In genomic region chr2:190519975-190520767, GRCh38 we compare ENCODE assay signal across 21 cellular contexts. TPM values are rescaled to one million over a fixed set of nuclear protein-coding genes. Genes with fewer than 3 reads are reported as not detected.
A peak's percentile ranks its signal among the peaks of the same experiment; 100 is the strongest.
DNase-seq lines count a peak whose midpoint lies in the region; ATAC-seq and TF ChIP-seq lines count a peak whose summit lies in the region.
"Had no signal": no experiment of that assay in that cellular context is flagged by ENCODE, and none has a peak within 500 bp of the region (broad histone marks: within the 10 kb centered on the region; RNA-seq: fewer than 3 reads in every experiment).

No MANE protein-coding gene starts in this region.

- H3K27ac ChIP-seq in KOPT-K1 (ENCODE audit: low read depth, low read length, poor library complexity, severe bottlenecking), result peak overlapping the region; percentile 6
- H3K27ac ChIP-seq: BLaER1 treated with 17β-estradiol and CSF1 and Interleukin-3, amounts not matched to agents 10 nM and 100 nM; lower lobe of right lung; RWPE1; sigmoid colon; SK-N-MC; uterus had no signal

- TF ChIP-seq CTCF in natural killer cell (IDR thresholded peaks at IDR 0.05), result no peak

- DNase-seq in activated T-cell treated with anti-CD3 and anti-CD28 coated beads, Interleukin-2, amount 50 U/mL, for 72 hours, result no peak
- no peak for DNase-seq in activated T-cell treated with anti-CD3 and anti-CD28 coated beads, Interleukin-2, amount 50 U/mL, for 1 hour
- DNase-seq in activated naive CD4-positive, alpha-beta T cell treated with anti-CD3 and anti-CD28 coated beads, Interleukin-2, amount 50 U/mL, for 72 hours (ENCODE audit: low spot score in 2 of 2), result no peak
- DNase-seq in natural killer cell, result no peak
- no peak for DNase-seq in cortex of kidney (lab: John Stamatoyannopoulos, UW)
- DNase-seq in stimulated activated CD4-positive, alpha-beta T cell treated with anti-CD3 and anti-CD28 coated beads, Interleukin-12 subunit alpha, Interleukin-12 subunit beta, amount 100 ng/mL, for 4 hours, result no peak
- DNase-seq: endodermal cell, H7, KG1, kidney, lower lobe of right lung, NCI-H1694 treated with DMSO at 0.1 percent for 48 hours, NCI-H69, sigmoid colon, uterus had no signal

- ATAC-seq in activated T-cell treated with anti-CD3 and anti-CD28 coated beads, Interleukin-2, amount 50 U/mL, for 72 hours (replicated peaks in 1 of 2), result peak; percentile 52 to 64
- ATAC-seq in activated naive CD4-positive, alpha-beta T cell treated with anti-CD3 and anti-CD28 coated beads, Interleukin-2, amount 50 U/mL, for 72 hours, result peak; percentile 54
- ATAC-seq in natural killer cell, result peak; percentile 47 to 75 (median 61)
- ATAC-seq in GM21515 (IDR thresholded peaks at IDR 0.05; ENCODE audit: unreplicated experiment), result no peak
- ATAC-seq: lower lobe of right lung had no signal

- H3K9me3 ChIP-seq in KOPT-K1 (ENCODE audit: insufficient read depth, low read length, poor library complexity, severe bottlenecking), result no peaks in the 10 kb centered on the region
- H3K9me3 ChIP-seq: BLaER1 treated with 17β-estradiol and CSF1 and Interleukin-3, amounts not matched to agents 10 nM and 100 nM; lower lobe of right lung; sigmoid colon; uterus had no signal

- no peaks in the 10 kb centered on the region for H3K27me3 Mint-ChIP-seq in activated T-cell treated with anti-CD3 and anti-CD28 coated beads, Interleukin-2, amount 50 U/mL, for 72 hours (ENCODE audit: low read depth)
- no peaks in the 10 kb centered on the region for H3K27me3 Mint-ChIP-seq in natural killer cell (ENCODE audit: low read depth in 2 of 2)
- H3K27me3 Mint-ChIP-seq: progenitor cell of endocrine pancreas had no signal

- peak overlapping the region in 1 of 2 donors; percentile 2 for H3K4me3 Mint-ChIP-seq in activated T-cell treated with anti-CD3 and anti-CD28 coated beads, Interleukin-2, amount 50 U/mL, for 72 hours
- peak overlapping the region; percentile 0 for H3K4me3 Mint-ChIP-seq in natural killer cell
- H3K4me3 Mint-ChIP-seq: endodermal cell had no signal

- peak overlapping the region; percentile 6 for H3K27ac Mint-ChIP-seq in activated T-cell treated with anti-CD3 and anti-CD28 coated beads, Interleukin-2, amount 50 U/mL, for 72 hours
- peak overlapping the region; percentile 0 to 29 for H3K27ac Mint-ChIP-seq in activated naive CD4-positive, alpha-beta T cell treated with anti-CD3 and anti-CD28 coated beads, Interleukin-2, amount 50 U/mL, for 72 hours
- peak overlapping the region; percentile 1 to 2 for H3K27ac Mint-ChIP-seq in natural killer cell
- H3K27ac Mint-ChIP-seq: endodermal cell, progenitor cell of endocrine pancreas had no signal

- no peaks in the 10 kb centered on the region for H3K9me3 Mint-ChIP-seq in activated T-cell treated with anti-CD3 and anti-CD28 coated beads, Interleukin-2, amount 50 U/mL, for 72 hours
- H3K9me3 Mint-ChIP-seq in activated naive CD4-positive, alpha-beta T cell treated with anti-CD3 and anti-CD28 coated beads, Interleukin-2, amount 50 U/mL, for 72 hours, result peaks cover 0 to 4% of the 10 kb centered on the region in 2 donors
- no peaks in the 10 kb centered on the region for H3K9me3 Mint-ChIP-seq in natural killer cell
- H3K9me3 Mint-ChIP-seq: endodermal cell had no signal

- intact Hi-C loops in natural killer cell (cut with micrococcal nuclease), result loop anchor here (10.0 kb wide), 1 partner anchor 855 kb away; the partner anchor contains the start of gene ASNSD1

- H3K36me3 Mint-ChIP-seq in activated T-cell treated with anti-CD3 and anti-CD28 coated beads, Interleukin-2, amount 50 U/mL, for 72 hours (ENCODE audit: insufficient read depth in 2 of 2), result peaks cover 2 to 16% of the 10 kb centered on the region in 2 donors
- peaks cover 4 to 33% of the 10 kb centered on the region in 2 donors for H3K36me3 Mint-ChIP-seq in activated naive CD4-positive, alpha-beta T cell treated with anti-CD3 and anti-CD28 coated beads, Interleukin-2, amount 50 U/mL, for 72 hours
- H3K36me3 Mint-ChIP-seq in natural killer cell, result no peaks in the 10 kb centered on the region

- peaks cover 78% of the 10 kb centered on the region for H3K36me3 ChIP-seq in KOPT-K1 (ENCODE audit: insufficient read depth, low read length)
- H3K36me3 ChIP-seq: lower lobe of right lung, sigmoid colon, uterus had no signal

- peaks cover 31% of the 10 kb centered on the region for H3K4me1 Mint-ChIP-seq in activated T-cell treated with anti-CD3 and anti-CD28 coated beads, Interleukin-2, amount 50 U/mL, for 72 hours (ENCODE audit: low read depth)
- peaks cover 27 to 32% of the 10 kb centered on the region in 2 donors for H3K4me1 Mint-ChIP-seq in natural killer cell
- H3K4me1 Mint-ChIP-seq: endodermal cell had no signal

RNA-seq across cellular contexts. Expression of gene NEMP2, which starts 14.4 kb away (rescaled TPM):
- 10 to 100 TPM; 22.3 to 22.9 TPM for total RNA-seq in activated T-cell treated with anti-CD3 and anti-CD28 coated beads, Interleukin-2, amount 50 U/mL, for 72 hours
- total RNA-seq in activated naive CD4-positive, alpha-beta T cell treated with anti-CD3 and anti-CD28 coated beads, Interleukin-2, amount 50 U/mL, for 72 hours, result 10 to 100 TPM; 18.3 to 19.4 TPM
- 10 to 100 TPM; 17.2 to 21.0 (median 18.3) TPM for total RNA-seq in natural killer cell
